15 cellular contexts compared by ENCODE assay signal in genomic region chr16:12157510-12158093, GRCh38.
DNase-seq lines count a peak whose midpoint lies in the region; ATAC-seq and TF ChIP-seq lines count a peak whose summit lies in the region.
"Had no signal": no experiment of that assay in that cellular context is flagged by ENCODE, and none has a peak within 500 bp of the region (broad histone marks: within the 10 kb centered on the region; RNA-seq: fewer than 3 reads in every experiment).

No MANE protein-coding gene starts in this region.

- dilution Hi-C loops in IMR-90 (cut with HindIII; ENCODE audit: low sequenced_read_pairs, unreplicated experiment): no loop called here

- 83% methylated on average over 6 of the region's 9 CpGs; no CpG with 5 or more reads in 1 of the 2 experiments for WGBS in IMR-90 (ENCODE audit: extremely low coverage in 2 of 2, insufficient read length in 1 of 2), 2 experiments

- in situ Hi-C loops in IMR-90 (cut with MboI; ENCODE audit: low sequenced_read_pairs): no loop called here

- H2AK9ac ChIP-seq in IMR-90 (replicated peaks; ENCODE audit: low read depth, low read length, poor library complexity): peak overlapping the region; percentile 73

- CTCF ChIA-PET in IMR-90 (lab: Yijun Ruan, JAX): interaction anchor here (0.5 kb wide), 1 partner anchor 40 kb away, joined by 3 read pairs; no protein-coding TSS in a partner anchor

- intact Hi-C loops in IMR-90 (cut with micrococcal nuclease) (no loop called here), breast epithelium (cut with DNase I; ENCODE audit: low total_unique reads) (no loop called here), tibial artery (cut with DNase I; ENCODE audit: low total_unique reads) (no loop called here)

- H3K36me3 ChIP-seq in IMR-90 (ENCODE audit: control insufficient read depth, insufficient read depth, low read length): no peaks in the 10 kb centered on the region
- no peaks in the 10 kb centered on the region for H3K36me3 ChIP-seq in breast epithelium
- no peaks in the 10 kb centered on the region for H3K36me3 ChIP-seq in tibial artery
- H3K36me3 ChIP-seq: transverse colon had no signal

- H3K23ac ChIP-seq in IMR-90 (ENCODE audit: low read depth, low read length): peak overlapping the region; percentile 84

- H3K4me3 ChIP-seq in IMR-90 (ENCODE audit: insufficient read depth, low read depth, low read length) (no peak overlapping the region), cardiac fibroblast (replicated peaks in 1 of 2; ENCODE audit: low read depth in 2 of 2, low read length in 2 of 2) (no peak overlapping the region), breast epithelium (no peak overlapping the region), tibial artery (no peak overlapping the region)
- H3K4me3 ChIP-seq: lung, transverse colon had no signal

- H2AK5ac ChIP-seq in IMR-90 (ENCODE audit: low read depth, low read length): peak overlapping the region; percentile 99; the same call in 1 of the 2 replicates

- TF ChIP-seq CTCF in IMR-90 (conservative IDR thresholded peaks at IDR 0.05; ENCODE audit: low read depth, low read length): no peak
- TF ChIP-seq CTCF in cardiac fibroblast (IDR thresholded peaks at IDR 0.05; ENCODE audit: low read depth, low read length): no peak
- no peak for TF ChIP-seq CTCF in breast epithelium (IDR thresholded peaks at IDR 0.05)
- TF ChIP-seq CTCF in tibial artery (IDR thresholded peaks at IDR 0.05): no peak

- ATAC-seq in IMR-90 (ENCODE audit: low read depth): peak; percentile 76
- ATAC-seq in HG03378 (IDR thresholded peaks at IDR 0.05; ENCODE audit: unreplicated experiment): no peak
- ATAC-seq: right cardiac atrium had no signal

- H4K20me1 ChIP-seq in IMR-90 (ENCODE audit: insufficient read depth, low read length): 0 out of 2 replicates have a peak, but pooled peaks cover 3% of the 10 kb centered on the region

- H3K9me1 ChIP-seq in IMR-90 (ENCODE audit: insufficient read depth, low read length): peaks cover 14% of the 10 kb centered on the region; the same call in 1 of the 2 replicates

- H4K5ac ChIP-seq in IMR-90 (ENCODE audit: low read depth, low read length): peak overlapping the region; percentile 73

- H4K8ac ChIP-seq in IMR-90 (ENCODE audit: low read depth in 2 of 2, low read length in 2 of 2): peak overlapping the region; percentile 86 to 93

- H3K27me3 ChIP-seq in IMR-90 (ENCODE audit: control insufficient read depth, insufficient read depth, low read length) (no peaks in the 10 kb centered on the region), breast epithelium (no peaks in the 10 kb centered on the region), tibial artery (no peaks in the 10 kb centered on the region)
- H3K27me3 ChIP-seq: transverse colon had no signal

- peak overlapping the region; percentile 14; the same call in 1 of the 2 replicates for H3K56ac ChIP-seq in IMR-90 (ENCODE audit: extremely low read depth, insufficient read depth, low read length)

- H2BK20ac ChIP-seq in IMR-90 (ENCODE audit: low read depth, low read length): peak overlapping the region; percentile 92

- TF ChIP-seq POLR2A in IMR-90 (IDR thresholded peaks at IDR 0.05; ENCODE audit: low read depth, low read length): no peak
- TF ChIP-seq POLR2A in breast epithelium (IDR thresholded peaks at IDR 0.05): no peak

- H4K91ac ChIP-seq in IMR-90 (ENCODE audit: insufficient read depth, low read depth, low read length): peak overlapping the region; percentile 99

- peak overlapping the region; percentile 99 for H3K4ac ChIP-seq in IMR-90 (ENCODE audit: low read depth, low read length)

- H3K4me1 ChIP-seq in IMR-90 (ENCODE audit: control insufficient read depth, insufficient read depth, low read length) (peaks cover 18% of the 10 kb centered on the region), breast epithelium (no peaks in the 10 kb centered on the region), tibial artery (no peaks in the 10 kb centered on the region)

- DNase-seq in AG20443 (ENCODE audit: low spot score): peak; percentile 71
- DNase-seq in IMR-90: peak; percentile 67
- peak; percentile 42 to 48 for DNase-seq in cardiac fibroblast (ENCODE audit: low read depth in 2 of 2)
- DNase-seq in kidney tubule cell (ENCODE audit: low spot score): peak; percentile 70
- no peak for DNase-seq in stimulated activated CD4-positive, alpha-beta T cell treated with anti-CD3 and anti-CD28 coated beads, Interleukin-2, amount 100 ng/mL, for 48 hours
- no peak for DNase-seq in breast epithelium (ENCODE audit: low spot score in 2 of 2)
- no peak for DNase-seq in tibial artery
- DNase-seq: activated CD4-positive, alpha-beta memory T cell treated with anti-CD3 and anti-CD28 coated beads for 36 hours; DMS 273 treated with DMSO at 0.1 percent for 48 hours; GOT3; right cardiac atrium; stimulated activated CD4-positive, alpha-beta T cell treated with anti-CD3 and anti-CD28 coated beads, Interleukin-4, amount 100 ng/mL, for 4 hours; transverse colon had no signal

- H3K9me3 ChIP-seq in IMR-90 (ENCODE audit: control insufficient read depth, insufficient read depth, low read length) (no peaks in the 10 kb centered on the region), breast epithelium (no peaks in the 10 kb centered on the region), tibial artery (no peaks in the 10 kb centered on the region)
- H3K9me3 ChIP-seq: transverse colon had no signal

- peak overlapping the region; percentile 85 for H3K18ac ChIP-seq in IMR-90 (ENCODE audit: low read depth, low read length)

- peak overlapping the region; percentile 58 for H3K27ac ChIP-seq in IMR-90 (ENCODE audit: insufficient read depth, low read length)
- H3K27ac ChIP-seq in breast epithelium: no peak overlapping the region
- no peak overlapping the region for H3K27ac ChIP-seq in tibial artery
- H3K27ac ChIP-seq: transverse colon had no signal

- H2BK15ac ChIP-seq in IMR-90 (ENCODE audit: low read depth, low read length): peak overlapping the region; percentile 81; the same call in 2 of the 3 replicates

- peak overlapping the region; percentile 99 for H2BK120ac ChIP-seq in IMR-90 (ENCODE audit: low read depth, low read length)

- H2AFZ ChIP-seq in IMR-90 (replicated peaks; ENCODE audit: low read length, poor library complexity): peak overlapping the region; percentile 75

- POLR2A ChIA-PET in IMR-90 (lab: Charles Lee; ENCODE audit: unreplicated experiment): no interaction called here

- TF ChIP-seq RAD21 in IMR-90 (IDR thresholded peaks at IDR 0.05; ENCODE audit: low read length): no peak

- H3K9ac ChIP-seq in IMR-90 (ENCODE audit: low read depth, low read length): 0 out of 2 replicates have a peak overlapping the region, but pooled peaks have one; percentile 22

- no TSS peak for BruUV-seq in IMR-90 (replicated peaks; lab: Mats Ljungman, UMichigan)

- H3K4me2 ChIP-seq in IMR-90 (ENCODE audit: low read depth, low read length): 0 out of 2 replicates have a peak overlapping the region, but pooled peaks have one; percentile 5

- 0 out of 4 replicates have a peak, but pooled peaks cover 0 to 4% of the 10 kb centered on the region in 2 experiments for H3K79me1 ChIP-seq in IMR-90 (ENCODE audit: low read depth in 1 of 2, low read length in 2 of 2)

- peak overlapping the region; percentile 86 for H2BK5ac ChIP-seq in IMR-90 (ENCODE audit: low read depth, low read length, poor library complexity, severe bottlenecking)

- H3K14ac ChIP-seq in IMR-90 (replicated peaks; ENCODE audit: low read depth, low read length): peak overlapping the region; percentile 93

TF ChIP-seq in IMR-90, 13 proteins besides CTCF, POLR2A, EP300 and RAD21:
- no peak for TF ChIP-seq MAFK (IDR thresholded peaks at IDR 0.05; ENCODE audit: low read depth, low read length)
- 0 out of 2 replicates have a peak, but pooled peaks have one; percentile 13 for TF ChIP-seq MAZ (IDR thresholded peaks at IDR 0.05; ENCODE audit: borderline replicate concordance, low read depth, low read length)

Comparison
In these comparisons a context has a peak if more than half of its experiments do, and no peak if none do; other contexts are left out.
1. DNase-seq: peak in AG20443 (single experiment), IMR-90 (single experiment), cardiac fibroblast (2 of 2) and kidney tubule cell (single experiment); none in stimulated activated CD4-positive, alpha-beta T cell treated with anti-CD3 and anti-CD28 coated beads, Interleukin-2, amount 100 ng/mL, for 48 hours (0 of 2), breast epithelium (0 of 2) and tibial artery (0 of 2).